ENCODE assay signal across 11 cellular contexts in the genomic region with DNA sequence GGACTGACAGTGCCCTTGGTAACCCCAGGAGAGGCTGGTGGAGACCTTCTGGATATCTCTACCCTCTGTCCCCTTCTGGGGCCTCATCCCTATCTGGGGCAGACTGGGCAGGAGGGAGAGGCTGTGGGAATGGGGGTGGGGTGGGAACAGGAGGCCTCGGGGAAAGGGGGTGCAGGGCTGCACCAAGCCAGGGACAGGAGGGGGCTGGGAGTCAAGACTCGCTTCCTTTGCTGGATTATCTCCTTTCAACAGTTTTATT. TPM values are rescaled to one million over a fixed set of nuclear protein-coding genes. Genes with fewer than 3 reads are reported as not detected.
A peak's percentile ranks its signal among the peaks of the same experiment; 100 is the strongest.
DNase-seq lines count a peak whose midpoint lies in the region; ATAC-seq and TF ChIP-seq lines count a peak whose summit lies in the region.
"Had no signal": no experiment of that assay in that cellular context is flagged by ENCODE, and none has a peak within 500 bp of the region (broad histone marks: within the 10 kb centered on the region; RNA-seq: fewer than 3 reads in every experiment).

No MANE protein-coding gene starts in this region.

- no peaks in the 10 kb centered on the region for H3K9me2 ChIP-seq in hepatocyte (replicated peaks; ENCODE audit: insufficient read depth)

- no peak overlapping the region for H2AFZ ChIP-seq in DND-41 (ENCODE audit: low read depth, low read length)
- H2AFZ ChIP-seq in hepatocyte: no peak overlapping the region

- H3K4me1 ChIP-seq in DND-41 (ENCODE audit: insufficient read depth, low read length): peaks cover 14% of the 10 kb centered on the region
- H3K4me1 ChIP-seq in hepatocyte (ENCODE audit: insufficient read depth): peaks cover 21% of the 10 kb centered on the region
- H3K4me1 ChIP-seq in skeletal muscle satellite cell (ENCODE audit: control insufficient read depth, insufficient read depth, low read length): peaks cover 43% of the 10 kb centered on the region

- no peaks in the 10 kb centered on the region for H4K20me1 ChIP-seq in DND-41 (ENCODE audit: insufficient read depth, low read length)
- H4K20me1 ChIP-seq in hepatocyte (ENCODE audit: insufficient read depth, poor library complexity, severe bottlenecking): no peaks in the 10 kb centered on the region

- no peaks in the 10 kb centered on the region for H3K9me3 ChIP-seq in DND-41 (ENCODE audit: insufficient read depth, low read length, severe bottlenecking)
- H3K9me3 ChIP-seq in hepatocyte (ENCODE audit: low read depth): no peaks in the 10 kb centered on the region
- H3K9me3 ChIP-seq in skeletal muscle satellite cell (replicated peaks; ENCODE audit: low read length): no peaks in the 10 kb centered on the region
- H3K9me3 ChIP-seq: adrenal gland had no signal

- peaks cover 5% of the 10 kb centered on the region for H3K36me3 Mint-ChIP-seq in activated T-helper 17 cell treated with anti-CD3 and anti-CD28 coated beads, Interleukin-2, amount 50 U/mL, for 72 hours (ENCODE audit: low read depth)
- H3K36me3 Mint-ChIP-seq in natural killer cell treated with Interleukin-12 subunit alpha and Interleukin-12 subunit beta and Interleukin-15 and Interleukin-18, amount 100 ng/mL, for 72 hours: no peaks in the 10 kb centered on the region

- WGBS in hepatocyte (ENCODE audit: low lambda C conversion rate, missing lambda C conversion rate): 0% methylated on average over 1 of the region's 2 CpGs

- peak overlapping the region; percentile 74 for H3K27ac ChIP-seq in DND-41 (ENCODE audit: low read length)
- H3K27ac ChIP-seq in VCaP: peak overlapping the region; percentile 58
- peak overlapping the region; percentile 99 for H3K27ac ChIP-seq in hepatocyte

- no peaks in the 10 kb centered on the region for H3K9me3 Mint-ChIP-seq in activated T-helper 17 cell treated with anti-CD3 and anti-CD28 coated beads, Interleukin-2, amount 50 U/mL, for 72 hours
- H3K9me3 Mint-ChIP-seq in natural killer cell treated with Interleukin-12 subunit alpha and Interleukin-12 subunit beta and Interleukin-15 and Interleukin-18, amount 100 ng/mL, for 72 hours: no peaks in the 10 kb centered on the region
- H3K9me3 Mint-ChIP-seq: stimulated activated naive B cell treated with anti-CD40 and anti-IgM and Interleukin-4, amounts not matched to agents 10 μg/mL and 1 μg/mL and 100 μg/mL, for 72 hours had no signal

- ATAC-seq in DND-41 (ENCODE audit: insufficient read depth, low read depth): no peak
- no peak for ATAC-seq in activated T-helper 17 cell treated with anti-CD3 and anti-CD28 coated beads, Interleukin-2, amount 50 U/mL, for 72 hours (replicated peaks)
- ATAC-seq in HG02571 (IDR thresholded peaks at IDR 0.05; ENCODE audit: unreplicated experiment): no peak
- no peak for ATAC-seq in natural killer cell treated with Interleukin-12 subunit alpha and Interleukin-12 subunit beta and Interleukin-15 and Interleukin-18, amount 100 ng/mL, for 72 hours

- H3K4me3 Mint-ChIP-seq in activated T-helper 17 cell treated with anti-CD3 and anti-CD28 coated beads, Interleukin-2, amount 50 U/mL, for 72 hours: no peak overlapping the region
- H3K4me3 Mint-ChIP-seq in natural killer cell treated with Interleukin-12 subunit alpha and Interleukin-12 subunit beta and Interleukin-15 and Interleukin-18, amount 100 ng/mL, for 72 hours: no peak overlapping the region
- H3K4me3 Mint-ChIP-seq: activated CD4-positive, alpha-beta T cell treated with anti-CD3 and anti-CD28 coated beads for 36 hours had no signal

- H3K9ac ChIP-seq in DND-41 (ENCODE audit: low read depth, low read length): peak overlapping the region; percentile 51; the same call in 1 of the 2 replicates
- H3K9ac ChIP-seq in skeletal muscle satellite cell (ENCODE audit: low read depth, low read length): peak overlapping the region; percentile 61

- TF ChIP-seq CTCF in DND-41 (IDR thresholded peaks at IDR 0.05; ENCODE audit: borderline replicate concordance, extremely low read depth, low read length, poor library complexity, severe bottlenecking) (no peak), VCaP (conservative IDR thresholded peaks at IDR 0.05) (no peak), hepatocyte (IDR thresholded peaks at IDR 0.05; ENCODE audit: poor library complexity) (no peak)

- H3K79me2 ChIP-seq in DND-41 (ENCODE audit: insufficient read depth, low read length) (no peaks in the 10 kb centered on the region), hepatocyte (peaks cover 3% of the 10 kb centered on the region)

- peak overlapping the region; percentile 68 for H3K4me2 ChIP-seq in DND-41 (ENCODE audit: insufficient read depth, low read length)
- H3K4me2 ChIP-seq in hepatocyte: peak overlapping the region; percentile 71
- H3K4me2 ChIP-seq in skeletal muscle satellite cell (ENCODE audit: low read length): peak overlapping the region; percentile 93

- H3K27me3 ChIP-seq in DND-41 (ENCODE audit: insufficient read depth, low read length, poor library complexity) (no peaks in the 10 kb centered on the region), hepatocyte (no peaks in the 10 kb centered on the region), skeletal muscle satellite cell (ENCODE audit: control insufficient read depth, insufficient read depth, low read length) (no peaks in the 10 kb centered on the region)
- H3K27me3 ChIP-seq: adrenal gland had no signal

- H3K27me3 Mint-ChIP-seq in activated T-helper 17 cell treated with anti-CD3 and anti-CD28 coated beads, Interleukin-2, amount 50 U/mL, for 72 hours: no peaks in the 10 kb centered on the region
- no peaks in the 10 kb centered on the region for H3K27me3 Mint-ChIP-seq in natural killer cell treated with Interleukin-12 subunit alpha and Interleukin-12 subunit beta and Interleukin-15 and Interleukin-18, amount 100 ng/mL, for 72 hours
- H3K27me3 Mint-ChIP-seq: activated CD4-positive, alpha-beta T cell treated with anti-CD3 and anti-CD28 coated beads for 36 hours; stimulated activated naive B cell treated with anti-CD40 and anti-IgM and Interleukin-4, amounts not matched to agents 10 μg/mL and 1 μg/mL and 100 μg/mL, for 72 hours had no signal

- H3K27ac Mint-ChIP-seq in activated T-helper 17 cell treated with anti-CD3 and anti-CD28 coated beads, Interleukin-2, amount 50 U/mL, for 72 hours: no peak overlapping the region
- H3K27ac Mint-ChIP-seq in natural killer cell treated with Interleukin-12 subunit alpha and Interleukin-12 subunit beta and Interleukin-15 and Interleukin-18, amount 100 ng/mL, for 72 hours: no peak overlapping the region

- DNase-seq in DND-41 (no peak), hepatocyte (ENCODE audit: low spot score) (no peak), iPS-NIHi11 (ENCODE audit: low spot score) (no peak)
- DNase-seq in natural killer cell treated with Interleukin-12 subunit alpha and Interleukin-12 subunit beta and Interleukin-15 and Interleukin-18, amount 100 ng/mL, for 72 hours (ENCODE audit: low spot score): no peak
- DNase-seq: activated CD4-positive, alpha-beta T cell treated with anti-CD3 and anti-CD28 coated beads for 36 hours; stimulated activated naive B cell treated with anti-CD40 and anti-IgM and Interleukin-4, amounts not matched to agents 10 μg/mL and 1 μg/mL and 100 μg/mL, for 72 hours had no signal

- H3K36me3 ChIP-seq in DND-41 (ENCODE audit: insufficient read depth, low read length): no peaks in the 10 kb centered on the region
- H3K36me3 ChIP-seq in hepatocyte (replicated peaks; ENCODE audit: insufficient read depth, low read depth): no peaks in the 10 kb centered on the region
- peaks cover 4% of the 10 kb centered on the region for H3K36me3 ChIP-seq in skeletal muscle satellite cell (ENCODE audit: insufficient read depth, low read length)

- no peaks in the 10 kb centered on the region for H3K4me1 Mint-ChIP-seq in activated T-helper 17 cell treated with anti-CD3 and anti-CD28 coated beads, Interleukin-2, amount 50 U/mL, for 72 hours
- peaks cover 4% of the 10 kb centered on the region in 2 donors for H3K4me1 Mint-ChIP-seq in natural killer cell treated with Interleukin-12 subunit alpha and Interleukin-12 subunit beta and Interleukin-15 and Interleukin-18, amount 100 ng/mL, for 72 hours (ENCODE audit: low read depth in 2 of 2)

- H3K4me3 ChIP-seq in DND-41 (ENCODE audit: low read depth in 1 of 2, low read length in 2 of 2): peak overlapping the region in 1 of 2 experiments; percentile 52; a peak in 2 of 4 replicates
- no peak overlapping the region for H3K4me3 ChIP-seq in hepatocyte
- H3K4me3 ChIP-seq in skeletal muscle satellite cell (ENCODE audit: low read length): peak overlapping the region; percentile 19

RNA-seq across cellular contexts. Expression of gene G6PC3, which starts 24.8 kb away (rescaled TPM):
- total RNA-seq in hepatocyte: 36.1 and 38.8 TPM in 2 replicates
- 132 and 140 TPM in 2 replicates for polyA plus RNA-seq in hepatocyte
- 29.7 and 40.2 TPM in 2 replicates for total RNA-seq in skeletal muscle satellite cell (2012; rRNA removed)
- 10 to 100 TPM; 14.9 to 22.8 TPM for total RNA-seq in activated T-helper 17 cell treated with anti-CD3 and anti-CD28 coated beads, Interleukin-2, amount 50 U/mL, for 72 hours
- 10 to 100 TPM; 24.6 to 26.8 TPM for total RNA-seq in natural killer cell treated with Interleukin-12 subunit alpha and Interleukin-12 subunit beta and Interleukin-15 and Interleukin-18, amount 100 ng/mL, for 72 hours

RNA-seq across cellular contexts. Expression of gene HDAC5, which starts 28.1 kb away (rescaled TPM):
- 28.5 and 33.9 TPM in 2 replicates for total RNA-seq in hepatocyte
- polyA plus RNA-seq in hepatocyte: 32.3 and 42.7 TPM in 2 replicates
- total RNA-seq in skeletal muscle satellite cell (2012; rRNA removed): 21.6 and 26.1 TPM in 2 replicates
- total RNA-seq in activated T-helper 17 cell treated with anti-CD3 and anti-CD28 coated beads, Interleukin-2, amount 50 U/mL, for 72 hours: 10 to 100 TPM; 11.0 to 45.4 TPM
- total RNA-seq in natural killer cell treated with Interleukin-12 subunit alpha and Interleukin-12 subunit beta and Interleukin-15 and Interleukin-18, amount 100 ng/mL, for 72 hours: 10 to 100 TPM; 12.8 to 13.9 TPM

RNA-seq across cellular contexts. Expression of gene LSM12, which starts 28.8 kb away (rescaled TPM):
- total RNA-seq in hepatocyte: 40.4 and 44.7 TPM in 2 replicates
- polyA plus RNA-seq in hepatocyte: 44.5 and 45.8 TPM in 2 replicates
- 76.6 and 79.7 TPM in 2 replicates for total RNA-seq in skeletal muscle satellite cell (2012; rRNA removed)
- 10 to 100 TPM; 78.6 to 87.6 TPM for total RNA-seq in activated T-helper 17 cell treated with anti-CD3 and anti-CD28 coated beads, Interleukin-2, amount 50 U/mL, for 72 hours
- 10 to 100 TPM; 68.6 to 70.0 TPM for total RNA-seq in natural killer cell treated with Interleukin-12 subunit alpha and Interleukin-12 subunit beta and Interleukin-15 and Interleukin-18, amount 100 ng/mL, for 72 hours

RNA-seq across cellular contexts. Expression of gene HROB, which starts 46.4 kb away (rescaled TPM):
- 1.8 and 2.0 TPM in 2 replicates for total RNA-seq in hepatocyte
- 5.7 and 5.9 TPM in 2 replicates for polyA plus RNA-seq in hepatocyte
- 2.8 and 3.9 TPM in 2 replicates for total RNA-seq in skeletal muscle satellite cell (2012; rRNA removed)
- 10 to 100 TPM; 17.9 to 23.2 TPM for total RNA-seq in activated T-helper 17 cell treated with anti-CD3 and anti-CD28 coated beads, Interleukin-2, amount 50 U/mL, for 72 hours
- 10 to 100 TPM in 1 of 2 donors, 1 to 10 TPM in 1; 8.6 to 20.9 TPM for total RNA-seq in natural killer cell treated with Interleukin-12 subunit alpha and Interleukin-12 subunit beta and Interleukin-15 and Interleukin-18, amount 100 ng/mL, for 72 hours
